ENCODE assay signal across 8 cellular contexts in genomic region chr4:111960241-111960667, GRCh38.
A peak's percentile ranks its signal among the peaks of the same experiment; 100 is the strongest.
DNase-seq lines count a peak whose midpoint lies in the region; ATAC-seq and TF ChIP-seq lines count a peak whose summit lies in the region.

No MANE protein-coding gene starts in this region.

- H3K9ac ChIP-seq in adipocyte (ENCODE audit: low read length) = no peak overlapping the region

- H3K4me3 Mint-ChIP-seq in activated CD4-positive, alpha-beta memory T cell treated with anti-CD3 and anti-CD28 coated beads for 36 hours = no peak overlapping the region

- DNase-seq in EH (ENCODE audit: low read depth) (peak; percentile 82), GM20000 (ENCODE audit: low spot score) (peak; percentile 22), adipocyte (ENCODE audit: low read depth) (peak; percentile 16), NCI-H2171 (lab: John Stamatoyannopoulos, UW) (no peak), NCI-H748 (lab: John Stamatoyannopoulos, UW; ENCODE audit: unreplicated experiment) (no peak), GOT3 (lab: John Stamatoyannopoulos, UW) (no peak)
- DNase-seq in activated CD4-positive, alpha-beta memory T cell treated with anti-CD3 and anti-CD28 coated beads for 36 hours = no peak

- H3K27me3 Mint-ChIP-seq in activated CD4-positive, alpha-beta memory T cell treated with anti-CD3 and anti-CD28 coated beads for 36 hours = peaks cover 2% of the 10 kb centered on the region

- intact Hi-C loops in activated CD4-positive, alpha-beta memory T cell treated with anti-CD3 and anti-CD28 coated beads for 36 hours (cut with micrococcal nuclease) = no loop called here

- TF ChIP-seq CTCF in GM20000 (IDR thresholded peaks at IDR 0.05; ENCODE audit: extremely low read depth, missing control alignments) = no peak

- peaks cover 16% of the 10 kb centered on the region for H3K4me1 ChIP-seq in adipocyte (ENCODE audit: control insufficient read depth, insufficient read depth, low read length)

- no peaks in the 10 kb centered on the region for H3K9me3 Mint-ChIP-seq in activated CD4-positive, alpha-beta memory T cell treated with anti-CD3 and anti-CD28 coated beads for 36 hours

- no peak overlapping the region for H3K4me3 ChIP-seq in adipocyte (ENCODE audit: low read length)

- H3K27ac Mint-ChIP-seq in activated CD4-positive, alpha-beta memory T cell treated with anti-CD3 and anti-CD28 coated beads for 36 hours = no peak overlapping the region

- H3K27me3 ChIP-seq in adipocyte (replicated peaks; ENCODE audit: control insufficient read depth, insufficient read depth, low read length) = no peaks in the 10 kb centered on the region

- H3K36me3 ChIP-seq in adipocyte (ENCODE audit: control insufficient read depth, insufficient read depth, low read length, severe bottlenecking) = no peaks in the 10 kb centered on the region

- CTCF ChIA-PET in activated CD4-positive, alpha-beta memory T cell treated with anti-CD3 and anti-CD28 coated beads for 36 hours (lab: Charles Lee) = no interaction called here

- POLR2A ChIA-PET in activated CD4-positive, alpha-beta memory T cell treated with anti-CD3 and anti-CD28 coated beads for 36 hours (lab: Charles Lee) = no interaction called here

- H3K36me3 Mint-ChIP-seq in activated CD4-positive, alpha-beta memory T cell treated with anti-CD3 and anti-CD28 coated beads for 36 hours = no peaks in the 10 kb centered on the region

- no peaks in the 10 kb centered on the region for H3K4me1 Mint-ChIP-seq in activated CD4-positive, alpha-beta memory T cell treated with anti-CD3 and anti-CD28 coated beads for 36 hours (ENCODE audit: low read depth)

- ATAC-seq in HG03139 (IDR thresholded peaks at IDR 0.05; ENCODE audit: unreplicated experiment) = peak; percentile 93

- H3K9me3 ChIP-seq in adipocyte (ENCODE audit: control insufficient read depth, low read length) = no peaks in the 10 kb centered on the region

Comparison
In these comparisons a context has a peak if more than half of its experiments do, and no peak if none do; other contexts are left out.
1. DNase-seq: peak in EH (single experiment), GM20000 (single experiment) and adipocyte (single experiment); none in NCI-H2171 (single experiment), activated CD4-positive, alpha-beta memory T cell treated with anti-CD3 and anti-CD28 coated beads for 36 hours (single experiment), NCI-H748 (single experiment) and GOT3 (single experiment).